ENCODE assay signal across 38 cellular contexts in genomic region chr10:119781498-119781897, GRCh38.
"Had no signal": no experiment of that assay in that cellular context is flagged by ENCODE, and none has a peak within 500 bp of the region (broad histone marks: within the 10 kb centered on the region; RNA-seq: fewer than 3 reads in every experiment).

No MANE protein-coding gene starts in this region.

- FAIRE-seq: bronchial epithelial cell, TTC549 had no signal

- H3K4me3 Mint-ChIP-seq: activated CD4-positive, alpha-beta memory T cell treated with anti-CD3 and anti-CD28 coated beads, Interleukin-2, amount 10 ng/mL, durations not matched to agents 7 days and 5 days; activated CD4-positive, alpha-beta T cell treated with anti-CD3 and anti-CD28 coated beads for 36 hours; activated CD4-positive, alpha-beta T cell treated with anti-CD3 and anti-CD28 coated beads, Interleukin-2, amount 10 ng/mL, durations not matched to agents 7 days and 5 days; activated CD8-positive, alpha-beta memory T cell treated with anti-CD3 and anti-CD28 coated beads, Interleukin-2, amount 10 ng/mL, durations not matched to agents 7 days and 5 days; activated CD8-positive, alpha-beta T cell treated with anti-CD3 and anti-CD28 coated beads, Interleukin-2, amount 10 ng/mL, durations not matched to agents 7 days and 5 days; activated naive CD4-positive, alpha-beta T cell treated with anti-CD3 and anti-CD28 coated beads, Interleukin-2, amount 10 ng/mL, durations not matched to agents 7 days and 5 days; activated naive CD4-positive, alpha-beta T cell treated with anti-CD3 and anti-CD28 coated beads, Interleukin-2, amount 50 U/mL, for 24 hours; activated naive CD8-positive, alpha-beta T cell; activated naive CD8-positive, alpha-beta T cell treated with anti-CD3 and anti-CD28 coated beads, Interleukin-2, amount 10 ng/mL, durations not matched to agents 7 days and 5 days; activated naive CD8-positive, alpha-beta T cell treated with anti-CD3 and anti-CD28 coated beads, Interleukin-2, amount 50 U/mL, for 24 hours; activated T-cell treated with anti-CD3 and anti-CD28 coated beads, Interleukin-2, amount 50 U/mL, for 24 hours; brain; central memory CD8-positive, alpha-beta T cell; T-helper 1 cell treated with Interleukin-12 subunit alpha and Interleukin-12 subunit beta and Interleukin-4 antibody, amounts not matched to agents 30 μg/mL and 1 μg/mL, for 36 hours; T-helper 2 cell treated with Interferon-gamma antibody and Interleukin-4, amounts not matched to agents 5 μg/mL and 100 μg/mL, for 36 hours had no signal

- H3K4me1 ChIP-seq: ascending aorta had no signal

- H3K4me3 ChIP-seq: ascending aorta, cardiac muscle cell had no signal

- DNase-seq: activated CD4-positive, alpha-beta memory T cell treated with anti-CD3 and anti-CD28 coated beads, Interleukin-2, amount 10 ng/mL, durations not matched to agents 7 days and 5 days; activated CD4-positive, alpha-beta T cell treated with anti-CD3 and anti-CD28 coated beads for 1 hour; activated CD4-positive, alpha-beta T cell treated with anti-CD3 and anti-CD28 coated beads for 36 hours; activated CD4-positive, alpha-beta T cell treated with anti-CD3 and anti-CD28 coated beads for 48 hours; activated CD4-positive, alpha-beta T cell treated with anti-CD3 and anti-CD28 coated beads, Interleukin-2, amount 10 ng/mL, durations not matched to agents 7 days and 5 days; activated CD4-positive, alpha-beta T cell treated with anti-CD3 and anti-CD28 coated beads, Interleukin-2, amount 50 U/mL, for 48 hours; activated CD8-positive, alpha-beta memory T cell treated with anti-CD3 and anti-CD28 coated beads for 24 hours; activated CD8-positive, alpha-beta memory T cell treated with anti-CD3 and anti-CD28 coated beads, Interleukin-2, amount 10 ng/mL, durations not matched to agents 7 days and 5 days; activated CD8-positive, alpha-beta memory T cell treated with anti-CD3 and anti-CD28 coated beads, Interleukin-2, amount 50 U/mL, for 48 hours; activated CD8-positive, alpha-beta T cell treated with anti-CD3 and anti-CD28 coated beads, Interleukin-2, amount 10 ng/mL, durations not matched to agents 7 days and 5 days; activated effector memory CD4-positive, alpha-beta T cell treated with Interleukin-2 at 50 U/mL for 16 hours; activated gamma-delta T cell; activated naive CD4-positive, alpha-beta T cell treated with anti-CD3 and anti-CD28 coated beads, Interleukin-2, amount 10 ng/mL, durations not matched to agents 7 days and 5 days; activated naive CD4-positive, alpha-beta T cell treated with Interleukin-2 at 50 U/mL for 16 hours; activated naive CD8-positive, alpha-beta T cell treated with anti-CD3 and anti-CD28 coated beads, Interleukin-2, amount 10 ng/mL, durations not matched to agents 7 days and 5 days; activated naive CD8-positive, alpha-beta T cell treated with anti-CD3 and anti-CD28 coated beads, Interleukin-2, amount 50 U/mL, for 24 hours; activated T-cell treated with anti-CD3 and anti-CD28 coated beads, Interleukin-2, amount 50 U/mL, for 24 hours; activated T-cell treated with anti-CD3 and anti-CD28 coated beads, Interleukin-2, amount 50 U/mL, for 48 hours; amygdala; anterior cingulate cortex; caudate nucleus; cerebellar nuclear complex; T-helper 1 cell; T-helper 2 cell; T-helper 9 cell had no signal

- H3K9me3 Mint-ChIP-seq: activated CD4-positive, alpha-beta memory T cell treated with anti-CD3 and anti-CD28 coated beads, Interleukin-2, amount 10 ng/mL, durations not matched to agents 7 days and 5 days; activated CD4-positive, alpha-beta T cell treated with anti-CD3 and anti-CD28 coated beads, Interleukin-2, amount 10 ng/mL, durations not matched to agents 7 days and 5 days; activated naive CD4-positive, alpha-beta T cell treated with anti-CD3 and anti-CD28 coated beads, Interleukin-2, amount 10 ng/mL, durations not matched to agents 7 days and 5 days; activated naive CD4-positive, alpha-beta T cell treated with anti-CD3 and anti-CD28 coated beads, Interleukin-2, amount 50 U/mL, for 24 hours; activated naive CD8-positive, alpha-beta T cell treated with anti-CD3 and anti-CD28 coated beads, Interleukin-2, amount 10 ng/mL, durations not matched to agents 7 days and 5 days; activated naive CD8-positive, alpha-beta T cell treated with anti-CD3 and anti-CD28 coated beads, Interleukin-2, amount 50 U/mL, for 24 hours; activated T-cell treated with anti-CD3 and anti-CD28 coated beads, Interleukin-2, amount 50 U/mL, for 24 hours; activated T-helper 2 cell treated with anti-CD3 and anti-CD28 coated beads, Interferon-gamma antibody, Interleukin-2, Interleukin-4, amounts not matched to agents 10 μg/mL and 5 μg/mL and 100 μg/mL, durations not matched to agents 14 hours and 24 hours and 36 hours; brain; central memory CD8-positive, alpha-beta T cell; T-helper 1 cell treated with Interleukin-12 subunit alpha and Interleukin-12 subunit beta and Interleukin-4 antibody, amounts not matched to agents 30 μg/mL and 1 μg/mL, for 36 hours; T-helper 2 cell treated with Interferon-gamma antibody and Interleukin-4, amounts not matched to agents 5 μg/mL and 100 μg/mL, for 36 hours had no signal

- H3K27ac Mint-ChIP-seq: activated CD4-positive, alpha-beta memory T cell treated with anti-CD3 and anti-CD28 coated beads, Interleukin-2, amount 10 ng/mL, durations not matched to agents 7 days and 5 days; activated CD4-positive, alpha-beta T cell treated with anti-CD3 and anti-CD28 coated beads for 36 hours; activated CD4-positive, alpha-beta T cell treated with anti-CD3 and anti-CD28 coated beads, Interleukin-2, amount 10 ng/mL, durations not matched to agents 7 days and 5 days; activated CD8-positive, alpha-beta memory T cell treated with anti-CD3 and anti-CD28 coated beads, Interleukin-2, amount 10 ng/mL, durations not matched to agents 7 days and 5 days; activated CD8-positive, alpha-beta T cell treated with anti-CD3 and anti-CD28 coated beads, Interleukin-2, amount 10 ng/mL, durations not matched to agents 7 days and 5 days; activated naive CD4-positive, alpha-beta T cell treated with anti-CD3 and anti-CD28 coated beads, Interleukin-2, amount 10 ng/mL, durations not matched to agents 7 days and 5 days; activated naive CD4-positive, alpha-beta T cell treated with anti-CD3 and anti-CD28 coated beads, Interleukin-2, amount 50 U/mL, for 24 hours; activated naive CD8-positive, alpha-beta T cell; activated naive CD8-positive, alpha-beta T cell treated with anti-CD3 and anti-CD28 coated beads, Interleukin-2, amount 10 ng/mL, durations not matched to agents 7 days and 5 days; activated naive CD8-positive, alpha-beta T cell treated with anti-CD3 and anti-CD28 coated beads, Interleukin-2, amount 50 U/mL, for 24 hours; activated T-cell treated with anti-CD3 and anti-CD28 coated beads, Interleukin-2, amount 50 U/mL, for 24 hours; activated T-helper 2 cell treated with anti-CD3 and anti-CD28 coated beads, Interferon-gamma antibody, Interleukin-2, Interleukin-4, amounts not matched to agents 10 μg/mL and 5 μg/mL and 100 μg/mL, durations not matched to agents 14 hours and 24 hours and 36 hours; T-helper 1 cell treated with Interleukin-12 subunit alpha and Interleukin-12 subunit beta and Interleukin-4 antibody, amounts not matched to agents 30 μg/mL and 1 μg/mL, for 36 hours; T-helper 2 cell treated with Interferon-gamma antibody and Interleukin-4, amounts not matched to agents 5 μg/mL and 100 μg/mL, for 36 hours had no signal

- ATAC-seq: activated CD4-positive, alpha-beta T cell treated with anti-CD3 and anti-CD28 coated beads for 36 hours; activated CD4-positive, CD25-positive, alpha-beta regulatory T cell treated with anti-CD3 and anti-CD28 coated beads, Interleukin-2, amount 50 U/mL, for 24 hours; activated CD8-positive, alpha-beta memory T cell treated with anti-CD3 and anti-CD28 coated beads, Interleukin-2, amount 10 ng/mL, durations not matched to agents 7 days and 5 days; activated CD8-positive, alpha-beta T cell treated with anti-CD3 and anti-CD28 coated beads, Interleukin-2, amount 10 ng/mL, durations not matched to agents 7 days and 5 days; activated naive CD8-positive, alpha-beta T cell treated with anti-CD3 and anti-CD28 coated beads, Interleukin-2, amount 50 U/mL, for 24 hours had no signal

- H3K9me3 ChIP-seq: ascending aorta had no signal

- H3K27ac ChIP-seq: ascending aorta, cardiac muscle cell, VCaP had no signal

- H3K36me3 ChIP-seq: ascending aorta, cardiac muscle cell had no signal

- H3K27me3 Mint-ChIP-seq: activated CD4-positive, alpha-beta memory T cell treated with anti-CD3 and anti-CD28 coated beads, Interleukin-2, amount 10 ng/mL, durations not matched to agents 7 days and 5 days; activated CD4-positive, alpha-beta T cell treated with anti-CD3 and anti-CD28 coated beads for 36 hours; activated CD4-positive, alpha-beta T cell treated with anti-CD3 and anti-CD28 coated beads, Interleukin-2, amount 10 ng/mL, durations not matched to agents 7 days and 5 days; activated CD8-positive, alpha-beta memory T cell treated with anti-CD3 and anti-CD28 coated beads, Interleukin-2, amount 10 ng/mL, durations not matched to agents 7 days and 5 days; activated naive CD4-positive, alpha-beta T cell treated with anti-CD3 and anti-CD28 coated beads, Interleukin-2, amount 50 U/mL, for 24 hours; activated naive CD8-positive, alpha-beta T cell; activated naive CD8-positive, alpha-beta T cell treated with anti-CD3 and anti-CD28 coated beads, Interleukin-2, amount 10 ng/mL, durations not matched to agents 7 days and 5 days; activated naive CD8-positive, alpha-beta T cell treated with anti-CD3 and anti-CD28 coated beads, Interleukin-2, amount 50 U/mL, for 24 hours; activated T-cell treated with anti-CD3 and anti-CD28 coated beads, Interleukin-2, amount 50 U/mL, for 24 hours; brain; central memory CD8-positive, alpha-beta T cell had no signal

- H3K27me3 ChIP-seq: ascending aorta, cardiac muscle cell had no signal
